In genomic region chr17:40068584-40068916, GRCh38 we compare ENCODE assay signal across 8 cellular contexts. TPM values are rescaled to one million over a fixed set of nuclear protein-coding genes. Genes with fewer than 3 reads are reported as not detected.
DNase-seq lines count a peak whose midpoint lies in the region; ATAC-seq and TF ChIP-seq lines count a peak whose summit lies in the region.

No MANE protein-coding gene starts in this region.

- H3K36me3 ChIP-seq in IMR-90 (ENCODE audit: control insufficient read depth, insufficient read depth, low read length) (no peaks in the 10 kb centered on the region), breast epithelium (no peaks in the 10 kb centered on the region), muscle layer of duodenum (ENCODE audit: control insufficient read depth in 1 of 2, insufficient read depth in 2 of 2, low read length in 2 of 2) (no peaks in the 10 kb centered on the region)

- peak overlapping the region; percentile 65 for H2BK5ac ChIP-seq in IMR-90 (ENCODE audit: low read depth, low read length, poor library complexity, severe bottlenecking)

- H3K27ac ChIP-seq in 22Rv1 (peak overlapping the region; percentile 57), IMR-90 (ENCODE audit: insufficient read depth, low read length) (peak overlapping the region; percentile 25), breast epithelium (peak overlapping the region; percentile 94 to 96), muscle layer of duodenum (ENCODE audit: low read length) (peak overlapping the region; percentile 94)

- peak overlapping the region; percentile 97 for H2AK9ac ChIP-seq in IMR-90 (replicated peaks; ENCODE audit: low read depth, low read length, poor library complexity)

- intact Hi-C loops in IMR-90 (cut with micrococcal nuclease), result loop anchor here (2.0 kb wide), 1 partner anchor 42 kb away; no protein-coding TSS in a partner anchor
- intact Hi-C loops in breast epithelium (cut with DNase I; ENCODE audit: low total_unique reads), result loop anchor here (10.0 kb wide), 1 partner anchor 46 kb away; no protein-coding TSS in a partner anchor

- DNase-seq in IMR-90 (no peak), breast epithelium (ENCODE audit: low spot score in 2 of 2) (no peak), NCI-H524 (lab: John Stamatoyannopoulos, UW) (no peak), T-helper 9 cell (no peak)

- peaks cover 52% of the 10 kb centered on the region for H3K9me1 ChIP-seq in IMR-90 (ENCODE audit: insufficient read depth, low read length)

- peak overlapping the region; percentile 82 for H2BK120ac ChIP-seq in IMR-90 (ENCODE audit: low read depth, low read length)

- POLR2A ChIA-PET in IMR-90 (lab: Charles Lee; ENCODE audit: unreplicated experiment), result no interaction called here

- peak overlapping the region; percentile 56 for H3K18ac ChIP-seq in IMR-90 (ENCODE audit: low read depth, low read length)

- no peak for TF ChIP-seq POLR2A in IMR-90 (IDR thresholded peaks at IDR 0.05; ENCODE audit: low read depth, low read length)
- no peak for TF ChIP-seq POLR2A in breast epithelium (IDR thresholded peaks at IDR 0.05)

- no peaks in the 10 kb centered on the region for H3K27me3 ChIP-seq in IMR-90 (ENCODE audit: control insufficient read depth, insufficient read depth, low read length)
- no peaks in the 10 kb centered on the region for H3K27me3 ChIP-seq in breast epithelium
- no peaks in the 10 kb centered on the region for H3K27me3 ChIP-seq in muscle layer of duodenum (ENCODE audit: low read depth, low read length)

- in situ Hi-C loops in IMR-90 (cut with MboI; ENCODE audit: low sequenced_read_pairs), result no loop called here

- peaks cover 36 to 92% of the 10 kb centered on the region in 2 experiments for H3K79me1 ChIP-seq in IMR-90 (ENCODE audit: low read depth in 1 of 2, low read length in 2 of 2)

- no peaks in the 10 kb centered on the region for H3K9me3 ChIP-seq in IMR-90 (ENCODE audit: control insufficient read depth, insufficient read depth, low read length)
- no peaks in the 10 kb centered on the region for H3K9me3 ChIP-seq in breast epithelium
- no peaks in the 10 kb centered on the region for H3K9me3 ChIP-seq in muscle layer of duodenum (ENCODE audit: control insufficient read depth in 1 of 2, low read length in 2 of 2)

- peak overlapping the region; percentile 64; the same call in 1 of the 2 replicates for H3K56ac ChIP-seq in IMR-90 (ENCODE audit: extremely low read depth, insufficient read depth, low read length)

- H2AK5ac ChIP-seq in IMR-90 (ENCODE audit: low read depth, low read length), result peak overlapping the region; percentile 91

- TF ChIP-seq CTCF in 22Rv1 (IDR thresholded peaks at IDR 0.05) (no peak), IMR-90 (conservative IDR thresholded peaks at IDR 0.05; ENCODE audit: low read depth, low read length) (no peak), breast epithelium (IDR thresholded peaks at IDR 0.05) (no peak)

- ATAC-seq in IMR-90 (ENCODE audit: low read depth) (no peak; the same call in 1 of the 2 replicates), HG02973 (IDR thresholded peaks at IDR 0.05; ENCODE audit: unreplicated experiment) (no peak), HG03378 (IDR thresholded peaks at IDR 0.05; ENCODE audit: unreplicated experiment) (no peak)

- H2AFZ ChIP-seq in IMR-90 (replicated peaks; ENCODE audit: low read length, poor library complexity), result peak overlapping the region; percentile 95

- peak overlapping the region; percentile 33 to 99 for H4K8ac ChIP-seq in IMR-90 (ENCODE audit: low read depth in 2 of 2, low read length in 2 of 2)

- H3K4me2 ChIP-seq in IMR-90 (ENCODE audit: low read depth, low read length), result peak overlapping the region; percentile 90

- dilution Hi-C loops in IMR-90 (cut with HindIII; ENCODE audit: low sequenced_read_pairs, unreplicated experiment), result no loop called here

- BruUV-seq in IMR-90 (replicated peaks; lab: Mats Ljungman, UMichigan), result no TSS peak

- H4K91ac ChIP-seq in IMR-90 (ENCODE audit: insufficient read depth, low read depth, low read length), result peak overlapping the region; percentile 81

- H3K23ac ChIP-seq in IMR-90 (ENCODE audit: low read depth, low read length), result peak overlapping the region; percentile 95; the same call in 1 of the 2 replicates

- peak overlapping the region; percentile 86 for H3K14ac ChIP-seq in IMR-90 (replicated peaks; ENCODE audit: low read depth, low read length)

- CTCF ChIA-PET in IMR-90 (lab: Yijun Ruan, JAX), result interaction anchor here (0.9 kb wide), 1 partner anchor 18 kb away, joined by 3 read pairs; no protein-coding TSS in a partner anchor

- WGBS in IMR-90 (ENCODE audit: extremely low coverage in 2 of 2, insufficient read length in 1 of 2), 2 experiments, result 0% methylated on average over 1 of the region's 5 CpGs; no CpG with 5 or more reads in 1 of the 2 experiments

- H4K20me1 ChIP-seq in IMR-90 (ENCODE audit: insufficient read depth, low read length), result peaks cover 38% of the 10 kb centered on the region

- no peak for TF ChIP-seq RAD21 in IMR-90 (IDR thresholded peaks at IDR 0.05; ENCODE audit: low read length)

- H3K4ac ChIP-seq in IMR-90 (ENCODE audit: low read depth, low read length), result peak overlapping the region; percentile 96

- peak overlapping the region; percentile 40 for H3K9ac ChIP-seq in IMR-90 (ENCODE audit: low read depth, low read length)

- H4K5ac ChIP-seq in IMR-90 (ENCODE audit: low read depth, low read length), result peak overlapping the region; percentile 27; the same call in 1 of the 2 replicates

- H3K4me3 ChIP-seq in IMR-90 (ENCODE audit: insufficient read depth, low read depth, low read length) (peak overlapping the region; percentile 23), breast epithelium (peak overlapping the region; percentile 8 to 60 (median 34)), muscle layer of duodenum (ENCODE audit: low read depth in 1 of 2, low read length in 2 of 2) (peak overlapping the region; percentile 49 to 53)

- peaks cover 61% of the 10 kb centered on the region for H3K4me1 ChIP-seq in IMR-90 (ENCODE audit: control insufficient read depth, insufficient read depth, low read length)
- peaks cover 41 to 60% of the 10 kb centered on the region in 2 donors for H3K4me1 ChIP-seq in breast epithelium
- peaks cover 62 to 97% of the 10 kb centered on the region in 2 donors for H3K4me1 ChIP-seq in muscle layer of duodenum (ENCODE audit: control insufficient read depth in 1 of 2, insufficient read depth in 2 of 2, low read length in 2 of 2)

- H2BK20ac ChIP-seq in IMR-90 (ENCODE audit: low read depth, low read length), result peak overlapping the region; percentile 88

- peak overlapping the region; percentile 55; the same call in 2 of the 3 replicates for H2BK15ac ChIP-seq in IMR-90 (ENCODE audit: low read depth, low read length)

TF ChIP-seq in IMR-90, 13 proteins besides CTCF, POLR2A, EP300 and RAD21 (continues in another document):
- no peak for TF ChIP-seq FOS (IDR thresholded peaks at IDR 0.05; ENCODE audit: low read depth, low read length)
- TF ChIP-seq NFE2L2 (IDR thresholded peaks at IDR 0.05; ENCODE audit: low read depth, low read length), result no peak
- no peak for TF ChIP-seq MXI1 (IDR thresholded peaks at IDR 0.05; ENCODE audit: borderline replicate concordance, low read depth, low read length)
- no peak for TF ChIP-seq USF2 (IDR thresholded peaks at IDR 0.05; ENCODE audit: low read depth, low read length)
- TF ChIP-seq SMC3 (IDR thresholded peaks at IDR 0.05; ENCODE audit: low read depth, low read length), result no peak
- TF ChIP-seq RCOR1 (IDR thresholded peaks at IDR 0.05; ENCODE audit: insufficient replicate concordance, low read length), result no peak
- no peak for TF ChIP-seq CHD1 (IDR thresholded peaks at IDR 0.05; ENCODE audit: low read depth, low read length)
- TF ChIP-seq BHLHE40 (IDR thresholded peaks at IDR 0.05; ENCODE audit: low read depth, low read length), result no peak
- TF ChIP-seq MAZ (IDR thresholded peaks at IDR 0.05; ENCODE audit: borderline replicate concordance, low read depth, low read length), result no peak

RNA-seq across cellular contexts. Expression of gene THRA, which starts 5.8 kb away (rescaled TPM):
- 20.8 and 22.0 TPM in 2 replicates for total RNA-seq in IMR-90 (2012; rRNA removed)
- polyA plus RNA-seq in IMR-90 (2012; rRNA removed), result 21.9 and 23.4 TPM in 2 replicates
- polyA plus RNA-seq in IMR-90 (2012; cell fraction: cytosol; rRNA removed), result 22.4 and 25.8 TPM in 2 replicates
- polyA plus RNA-seq in IMR-90 (2012; cell fraction: nucleus; rRNA removed; ENCODE audit: low replicate concordance), result 17.8 and 22.5 TPM in 2 replicates
- total RNA-seq in breast epithelium, result 10 to 100 TPM; 41.6 to 61.0 (median 48.1) TPM

RNA-seq across cellular contexts. Expression of gene MED24, which starts 14.3 kb away (rescaled TPM):
- total RNA-seq in IMR-90 (2012; rRNA removed), result 18.6 and 25.8 TPM in 2 replicates
- 73.6 and 79.0 TPM in 2 replicates for polyA plus RNA-seq in IMR-90 (2012; rRNA removed)
- 29.9 and 49.0 TPM in 2 replicates for polyA plus RNA-seq in IMR-90 (2012; cell fraction: cytosol; rRNA removed)
- 167 and 365 TPM in 2 replicates for polyA plus RNA-seq in IMR-90 (2012; cell fraction: nucleus; rRNA removed; ENCODE audit: low replicate concordance)
- total RNA-seq in breast epithelium, result 10 to 100 TPM; 50.7 to 74.7 (median 59.7) TPM

RNA-seq across cellular contexts. Expression of gene NR1D1, which starts 31.8 kb away (rescaled TPM):
- total RNA-seq in IMR-90 (2012; rRNA removed) (0.28 and 0.36 TPM in 2 replicates), breast epithelium (10 to 100 TPM in 1 of 3 donors, 1 to 10 TPM in 2; 8.8 to 10.5 (median 9.2) TPM)
- 4.4 and 7.2 TPM in 2 replicates for polyA plus RNA-seq in IMR-90 (2012; rRNA removed)
- polyA plus RNA-seq in IMR-90 (2012; cell fraction: cytosol; rRNA removed), result 4.1 and 8.6 TPM in 2 replicates
- 11.1 and 25.2 TPM in 2 replicates for polyA plus RNA-seq in IMR-90 (2012; cell fraction: nucleus; rRNA removed; ENCODE audit: low replicate concordance)

RNA-seq across cellular contexts. Expression of gene MSL1, which starts 53.2 kb away (rescaled TPM):
- total RNA-seq in IMR-90 (2012; rRNA removed) (28.3 and 29.7 TPM in 2 replicates), breast epithelium (10 to 100 TPM; 49.3 to 79.3 (median 78.2) TPM)
- polyA plus RNA-seq in IMR-90 (2012; rRNA removed), result 38.4 and 48.4 TPM in 2 replicates
- 12.2 and 14.7 TPM in 2 replicates for polyA plus RNA-seq in IMR-90 (2012; cell fraction: cytosol; rRNA removed)
- polyA plus RNA-seq in IMR-90 (2012; cell fraction: nucleus; rRNA removed; ENCODE audit: low replicate concordance), result 45.5 and 129 TPM in 2 replicates

RNA-seq across cellular contexts. Expression of gene CSF3, which starts 53.3 kb away (rescaled TPM):
- not detected in 2 replicates for total RNA-seq in IMR-90 (2012; rRNA removed)
- polyA plus RNA-seq in IMR-90 (2012; rRNA removed), result not detected in 2 replicates
- polyA plus RNA-seq in IMR-90 (2012; cell fraction: cytosol; rRNA removed), result 0.03 and 0.05 TPM in 2 replicates
- 0.04 TPM in 1 of 2 replicates, not detected in the other for polyA plus RNA-seq in IMR-90 (2012; cell fraction: nucleus; rRNA removed; ENCODE audit: low replicate concordance)
- total RNA-seq in breast epithelium, result 10 to 100 TPM in 1 of 3 donors, under 1 TPM in 1, not detected in 1; 0.32 to 13.0 TPM

Comparison
In these comparisons a context has a peak if more than half of its experiments do, and no peak if none do; other contexts are left out.
1. H3K27ac ChIP-seq: peak in every context shown above with its lines; median percentile 95 in breast epithelium; 94 in muscle layer of duodenum; 57 in 22Rv1; 25 in IMR-90.